16 cellular contexts compared by ENCODE assay signal in genomic region chr9:83133316-83133715, GRCh38.
DNase-seq lines count a peak whose midpoint lies in the region; ATAC-seq and TF ChIP-seq lines count a peak whose summit lies in the region.
"Had no signal": no experiment of that assay in that cellular context is flagged by ENCODE, and none has a peak within 500 bp of the region (broad histone marks: within the 10 kb centered on the region; RNA-seq: fewer than 3 reads in every experiment).

No MANE protein-coding gene starts in this region.

- WGBS in body of pancreas, 2 donors: 30 to 54% methylated on average over 2 of the region's 2 CpGs
- WGBS in hepatocyte (ENCODE audit: low lambda C conversion rate, missing lambda C conversion rate): 70% methylated on average over 2 of the region's 2 CpGs

- no peaks in the 10 kb centered on the region for H3K9me3 Mint-ChIP-seq in MCF 10A (ENCODE audit: unreplicated experiment)

- no peaks in the 10 kb centered on the region for H3K4me1 ChIP-seq in breast epithelium
- H3K4me1 ChIP-seq in body of pancreas: peaks cover 38% of the 10 kb centered on the region
- H3K4me1 ChIP-seq in hepatocyte (ENCODE audit: insufficient read depth): peaks cover 22% of the 10 kb centered on the region
- H3K4me1 ChIP-seq: HAP-1 had no signal

- no peak for DNase-seq in MCF 10A (ENCODE audit: unreplicated experiment)
- DNase-seq in breast epithelium (ENCODE audit: low spot score in 2 of 2): no peak
- no peak for DNase-seq in body of pancreas
- no peak for DNase-seq in hepatocyte (ENCODE audit: low spot score)
- DNase-seq in renal cortical epithelial cell (ENCODE audit: low read depth): peak; percentile 34
- DNase-seq in DMS 273 (lab: John Stamatoyannopoulos, UW; ENCODE audit: unreplicated experiment): no peak
- no peak for DNase-seq in effector CD8-positive, alpha-beta T cell (lab: John Stamatoyannopoulos, UW)
- DNase-seq: 8988T; ACHN; CD4-positive, CD25-positive, alpha-beta regulatory T cell; DMS153; DMS79 treated with DMSO at 0.1 percent for 48 hours; EL had no signal

- no TSS peak for BruUV-seq in MCF 10A (replicated peaks; lab: Mats Ljungman, UMichigan)

- H3K27me3 ChIP-seq in breast epithelium: no peaks in the 10 kb centered on the region
- H3K27me3 ChIP-seq in body of pancreas: no peaks in the 10 kb centered on the region
- H3K27me3 ChIP-seq in hepatocyte: no peaks in the 10 kb centered on the region
- H3K27me3 ChIP-seq: BLaER1 treated with 17β-estradiol and CSF1 and Interleukin-3, amounts not matched to agents 10 nM and 100 nM had no signal

- H4K20me1 ChIP-seq in hepatocyte (ENCODE audit: insufficient read depth, poor library complexity, severe bottlenecking): no peaks in the 10 kb centered on the region
- H4K20me1 ChIP-seq: BLaER1 treated with 17β-estradiol and CSF1 and Interleukin-3, amounts not matched to agents 10 nM and 100 nM had no signal

- H3K27ac ChIP-seq in breast epithelium (no peak overlapping the region), body of pancreas (peak overlapping the region in 3 of 4 donors; percentile 3 to 57 (median 56)), hepatocyte (peak overlapping the region; percentile 84)
- H3K27ac ChIP-seq: BLaER1 treated with 17β-estradiol and CSF1 and Interleukin-3, amounts not matched to agents 10 nM and 100 nM had no signal

- ATAC-seq in body of pancreas: no peak
- no peak for ATAC-seq in GM19035 (IDR thresholded peaks at IDR 0.05; ENCODE audit: unreplicated experiment)

- CTCF ChIA-PET in MCF 10A (lab: Yijun Ruan, JAX): interaction anchor here (0.6 kb wide), 1 partner anchor 524 kb away, joined by 3 read pairs; no protein-coding TSS in a partner anchor

- peak overlapping the region; percentile 12 for H3K27ac Mint-ChIP-seq in MCF 10A (ENCODE audit: low read depth, unreplicated experiment)
- H3K27ac Mint-ChIP-seq: CD4-positive, CD25-positive, alpha-beta regulatory T cell had no signal

- POLR2A ChIA-PET in MCF 10A (lab: Yijun Ruan, JAX): interaction anchor here (0.6 to 2.2 kb wide), 3 partner anchors 15 to 1382 kb away, joined by 3 to 4 read pairs (median 3); no protein-coding TSS in a partner anchor

- no peak overlapping the region for H2AFZ ChIP-seq in hepatocyte

- H3K4me3 Mint-ChIP-seq in MCF 10A (ENCODE audit: unreplicated experiment): no peak overlapping the region
- H3K4me3 Mint-ChIP-seq: CD4-positive, CD25-positive, alpha-beta regulatory T cell had no signal

- H3K9me3 ChIP-seq in breast epithelium (peaks cover 0 to 4% of the 10 kb centered on the region in 2 donors), body of pancreas (no peaks in the 10 kb centered on the region), hepatocyte (ENCODE audit: low read depth) (no peaks in the 10 kb centered on the region)
- H3K9me3 ChIP-seq: HAP-1 had no signal

- intact Hi-C loops in MCF 10A (cut with micrococcal nuclease): no loop called here
- intact Hi-C loops in breast epithelium (cut with DNase I; ENCODE audit: low total_unique reads): no loop called here
- intact Hi-C loops in body of pancreas (cut with DNase I): no loop called here

- H3K36me3 Mint-ChIP-seq in MCF 10A (ENCODE audit: insufficient read depth, unreplicated experiment): no peaks in the 10 kb centered on the region
- H3K36me3 Mint-ChIP-seq: CD4-positive, CD25-positive, alpha-beta regulatory T cell had no signal

- TF ChIP-seq POLR2A in breast epithelium (IDR thresholded peaks at IDR 0.05) (no peak), body of pancreas (IDR thresholded peaks at IDR 0.05) (no peak)

- TF ChIP-seq CTCF in MCF 10A (IDR thresholded peaks at IDR 0.05; ENCODE audit: unreplicated experiment) (no peak), breast epithelium (IDR thresholded peaks at IDR 0.05) (no peak), body of pancreas (IDR thresholded peaks at IDR 0.05) (no peak), hepatocyte (IDR thresholded peaks at IDR 0.05; ENCODE audit: poor library complexity) (no peak)

- no peaks in the 10 kb centered on the region for H3K79me2 ChIP-seq in hepatocyte

- no peaks in the 10 kb centered on the region for H3K36me3 ChIP-seq in breast epithelium
- H3K36me3 ChIP-seq in body of pancreas (replicated peaks in 1 of 2; ENCODE audit: insufficient read depth in 1 of 2, low read depth in 2 of 2): no peaks in the 10 kb centered on the region
- H3K36me3 ChIP-seq in hepatocyte (replicated peaks; ENCODE audit: insufficient read depth, low read depth): no peaks in the 10 kb centered on the region
- H3K36me3 ChIP-seq: BLaER1 treated with 17β-estradiol and CSF1 and Interleukin-3, amounts not matched to agents 10 nM and 100 nM; HAP-1 had no signal

- H3K4me1 Mint-ChIP-seq in MCF 10A (ENCODE audit: insufficient read depth, unreplicated experiment): peaks cover 20% of the 10 kb centered on the region
- H3K4me1 Mint-ChIP-seq: CD4-positive, CD25-positive, alpha-beta regulatory T cell had no signal

- no peaks in the 10 kb centered on the region for H3K9me2 ChIP-seq in hepatocyte (replicated peaks; ENCODE audit: insufficient read depth)

- no peaks in the 10 kb centered on the region for H3K27me3 Mint-ChIP-seq in MCF 10A (ENCODE audit: insufficient read depth, unreplicated experiment)
- H3K27me3 Mint-ChIP-seq: CD4-positive, CD25-positive, alpha-beta regulatory T cell had no signal

- H3K4me3 ChIP-seq in breast epithelium (no peak overlapping the region), body of pancreas (no peak overlapping the region), hepatocyte (no peak overlapping the region)
- H3K4me3 ChIP-seq: BLaER1 treated with 17β-estradiol and CSF1 and Interleukin-3, amounts not matched to agents 10 nM and 100 nM; HAP-1 had no signal

- H3K4me2 ChIP-seq in hepatocyte: peak overlapping the region; percentile 25
- H3K4me2 ChIP-seq: BLaER1 treated with 17β-estradiol and CSF1 and Interleukin-3, amounts not matched to agents 10 nM and 100 nM had no signal

Comparison
In these comparisons a context has a peak if more than half of its experiments do, and no peak if none do; other contexts are left out.
1. H3K27ac ChIP-seq: peak in body of pancreas (3 of 4) and hepatocyte (single experiment); none in breast epithelium (0 of 2).